ENCODE assay signal across 9 cellular contexts in genomic region chr14:89276424-89276975, GRCh38.
A peak's percentile ranks its signal among the peaks of the same experiment; 100 is the strongest.
DNase-seq lines count a peak whose midpoint lies in the region; ATAC-seq and TF ChIP-seq lines count a peak whose summit lies in the region.
"Had no signal": no experiment of that assay in that cellular context is flagged by ENCODE, and none has a peak within 500 bp of the region (broad histone marks: within the 10 kb centered on the region; RNA-seq: fewer than 3 reads in every experiment).

No MANE protein-coding gene starts in this region.

- DNase-seq in Peyer's patch: peak in 2 of 3 donors; percentile 27 to 48
- DNase-seq in effector memory CD8-positive, alpha-beta T cell: no peak
- DNase-seq in stimulated activated CD8-positive, alpha-beta memory T cell treated with anti-CD3 and anti-CD28 coated beads, Interleukin-7, amount 100 ng/mL, for 24 hours (ENCODE audit: low read depth): peak; percentile 47
- DNase-seq in NCI-H1417 (lab: John Stamatoyannopoulos, UW): no peak
- no peak for DNase-seq in testis
- no peak for DNase-seq in RPMI8226

- peaks cover 43 to 57% of the 10 kb centered on the region in 2 donors for H3K4me1 Mint-ChIP-seq in effector memory CD8-positive, alpha-beta T cell (ENCODE audit: low read depth in 2 of 2)

- 81 to 86% methylated on average over 3 of the region's 3 CpGs for WGBS in testis, 2 donors

- peaks cover 6% of the 10 kb centered on the region for H3K36me3 Mint-ChIP-seq in effector memory CD8-positive, alpha-beta T cell (ENCODE audit: insufficient read depth)

- H3K4me3 ChIP-seq in Peyer's patch (no peak overlapping the region), testis (no peak overlapping the region)
- H3K4me3 ChIP-seq: SJCRH30 had no signal

- TF ChIP-seq CTCF in Peyer's patch (IDR thresholded peaks at IDR 0.05) (no peak), testis (IDR thresholded peaks at IDR 0.05) (no peak)

- peaks cover 0 to 8% (median 0%) of the 10 kb centered on the region in 4 donors for H3K4me1 ChIP-seq in Peyer's patch
- H3K4me1 ChIP-seq in testis: peaks cover 5% of the 10 kb centered on the region

- peak overlapping the region; percentile 26 to 30 for H3K4me3 Mint-ChIP-seq in effector memory CD8-positive, alpha-beta T cell

- TF ChIP-seq POLR2A in GM18526 (IDR thresholded peaks at IDR 0.05; ENCODE audit: extremely low read depth, insufficient read length) (peak; percentile 19), Peyer's patch (IDR thresholded peaks at IDR 0.05) (no peak), testis (IDR thresholded peaks at IDR 0.05) (no peak)

- intact Hi-C loops in testis (cut with DNase I; ENCODE audit: low total_unique reads): no loop called here

- peak; percentile 97 for ATAC-seq in HG02642 (IDR thresholded peaks at IDR 0.05; ENCODE audit: poor library complexity, unreplicated experiment)
- ATAC-seq in effector memory CD8-positive, alpha-beta T cell (replicated peaks): peak; percentile 92

- H3K27me3 Mint-ChIP-seq in effector memory CD8-positive, alpha-beta T cell: no peaks in the 10 kb centered on the region

- peak overlapping the region; percentile 93 to 95 for H3K27ac Mint-ChIP-seq in effector memory CD8-positive, alpha-beta T cell

- H3K9me3 ChIP-seq in Peyer's patch (no peaks in the 10 kb centered on the region), testis (no peaks in the 10 kb centered on the region)
- H3K9me3 ChIP-seq: SJCRH30 had no signal

- H3K27ac ChIP-seq in Peyer's patch (no peak overlapping the region), testis (no peak overlapping the region)
- H3K27ac ChIP-seq: SJCRH30 had no signal

- no peaks in the 10 kb centered on the region for H3K27me3 ChIP-seq in Peyer's patch
- no peaks in the 10 kb centered on the region for H3K27me3 ChIP-seq in testis
- H3K27me3 ChIP-seq: SJCRH30 had no signal

- H3K36me3 ChIP-seq in Peyer's patch: peaks cover 0 to 15% (median 0%) of the 10 kb centered on the region in 3 donors
- H3K36me3 ChIP-seq in testis (ENCODE audit: low read depth, missing control alignments): no peaks in the 10 kb centered on the region

- no peaks in the 10 kb centered on the region for H3K9me3 Mint-ChIP-seq in effector memory CD8-positive, alpha-beta T cell

Comparison
In these comparisons a context has a peak if more than half of its experiments do, and no peak if none do; other contexts are left out.
1. DNase-seq: peak in Peyer's patch (2 of 3) and stimulated activated CD8-positive, alpha-beta memory T cell treated with anti-CD3 and anti-CD28 coated beads, Interleukin-7, amount 100 ng/mL, for 24 hours (single experiment); none in effector memory CD8-positive, alpha-beta T cell (0 of 3), NCI-H1417 (0 of 3), testis (single experiment) and RPMI8226 (single experiment).